Comparison of ENCODE assay signal across 25 cellular contexts in the genomic region with DNA sequence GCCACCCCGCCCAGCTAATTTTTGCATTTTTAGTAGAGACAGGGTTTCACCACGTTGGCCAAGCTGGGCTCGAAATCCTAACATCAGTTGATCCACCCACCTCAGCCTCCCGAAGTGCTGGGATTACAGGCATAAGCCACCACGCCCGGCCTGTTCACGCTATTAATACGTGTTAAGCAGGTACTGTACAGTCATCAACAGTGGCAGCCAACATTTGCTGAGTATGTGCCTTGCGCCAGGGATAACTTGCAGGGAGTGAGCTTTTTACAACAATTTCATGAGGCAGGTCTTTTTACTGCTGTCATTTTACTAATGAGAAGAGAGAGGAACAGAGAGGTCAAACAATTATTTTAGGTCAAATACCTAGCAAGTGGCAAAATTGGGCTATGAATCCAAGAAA.
"Had no signal": no experiment of that assay in that cellular context is flagged by ENCODE, and none has a peak within 500 bp of the region (broad histone marks: within the 10 kb centered on the region; RNA-seq: fewer than 3 reads in every experiment).

No MANE protein-coding gene starts in this region.

- H3K4me1 Mint-ChIP-seq: naive thymus-derived CD8-positive, alpha-beta T cell had no signal

- H3K27me3 Mint-ChIP-seq: progenitor cell of endocrine pancreas had no signal

- H3K27ac Mint-ChIP-seq: activated CD8-positive, alpha-beta T cell treated with anti-CD3 and anti-CD28 coated beads, Interleukin-2, amount 10 ng/mL, durations not matched to agents 7 days and 5 days; activated naive CD8-positive, alpha-beta T cell; naive thymus-derived CD8-positive, alpha-beta T cell; progenitor cell of endocrine pancreas; T-helper 1 cell treated with Interleukin-12 subunit alpha and Interleukin-12 subunit beta and Interleukin-4 antibody, amounts not matched to agents 30 μg/mL and 1 μg/mL, for 36 hours had no signal

- H3K4me3 Mint-ChIP-seq: activated CD8-positive, alpha-beta T cell treated with anti-CD3 and anti-CD28 coated beads, Interleukin-2, amount 10 ng/mL, durations not matched to agents 7 days and 5 days; activated naive CD8-positive, alpha-beta T cell; naive thymus-derived CD8-positive, alpha-beta T cell; T-helper 1 cell treated with Interleukin-12 subunit alpha and Interleukin-12 subunit beta and Interleukin-4 antibody, amounts not matched to agents 30 μg/mL and 1 μg/mL, for 36 hours had no signal

- H3K9me3 ChIP-seq: body of pancreas, transverse colon had no signal

- H3K27me3 ChIP-seq: body of pancreas, heart left ventricle, left lung, transverse colon had no signal

- ATAC-seq: activated CD8-positive, alpha-beta T cell treated with anti-CD3 and anti-CD28 coated beads, Interleukin-2, amount 10 ng/mL, durations not matched to agents 7 days and 5 days; body of pancreas; heart left ventricle; left lung; naive thymus-derived CD8-positive, alpha-beta T cell; right cardiac atrium had no signal

- H3K36me3 ChIP-seq: heart left ventricle, left lung, transverse colon had no signal

- H3K4me1 ChIP-seq: left lung had no signal

- H3K36me3 Mint-ChIP-seq: activated naive CD8-positive, alpha-beta T cell had no signal

- DNase-seq: activated CD4-positive, alpha-beta T cell treated with anti-CD3 and anti-CD28 coated beads for 48 hours; activated CD8-positive, alpha-beta memory T cell treated with anti-CD3 and anti-CD28 coated beads, Interleukin-2, amount 50 U/mL, for 48 hours; activated CD8-positive, alpha-beta T cell treated with anti-CD3 and anti-CD28 coated beads, Interleukin-2, amount 10 ng/mL, durations not matched to agents 7 days and 5 days; activated gamma-delta T cell treated with Interleukin-2 at 50 U/mL for 16 hours; amygdala; body of pancreas; central memory CD4-positive, alpha-beta T cell; cortex of kidney; effector CD4-positive, alpha-beta T cell; foreskin melanocyte; heart left ventricle; kidney; left lung; naive thymus-derived CD8-positive, alpha-beta T cell; occipital lobe; stimulated activated CD4-positive, alpha-beta T cell treated with anti-CD3 and anti-CD28 coated beads, Interleukin-4, amount 100 ng/mL, for 4 hours; stimulated activated CD8-positive, alpha-beta memory T cell treated with anti-CD3 and anti-CD28 coated beads, Interleukin-4, amount 100 ng/mL, for 48 hours; stimulated activated naive CD4-positive, alpha-beta T cell treated with Interleukin-2 at 50 U/mL for 16 hours; substantia nigra; transverse colon had no signal

- H3K27ac ChIP-seq: body of pancreas, heart left ventricle, left lung, skin epidermis, transverse colon had no signal

- H3K4me3 ChIP-seq: body of pancreas, heart left ventricle, left lung, skin epidermis, transverse colon had no signal
